Comparison of ENCODE assay signal across 8 cellular contexts in the genomic region with DNA sequence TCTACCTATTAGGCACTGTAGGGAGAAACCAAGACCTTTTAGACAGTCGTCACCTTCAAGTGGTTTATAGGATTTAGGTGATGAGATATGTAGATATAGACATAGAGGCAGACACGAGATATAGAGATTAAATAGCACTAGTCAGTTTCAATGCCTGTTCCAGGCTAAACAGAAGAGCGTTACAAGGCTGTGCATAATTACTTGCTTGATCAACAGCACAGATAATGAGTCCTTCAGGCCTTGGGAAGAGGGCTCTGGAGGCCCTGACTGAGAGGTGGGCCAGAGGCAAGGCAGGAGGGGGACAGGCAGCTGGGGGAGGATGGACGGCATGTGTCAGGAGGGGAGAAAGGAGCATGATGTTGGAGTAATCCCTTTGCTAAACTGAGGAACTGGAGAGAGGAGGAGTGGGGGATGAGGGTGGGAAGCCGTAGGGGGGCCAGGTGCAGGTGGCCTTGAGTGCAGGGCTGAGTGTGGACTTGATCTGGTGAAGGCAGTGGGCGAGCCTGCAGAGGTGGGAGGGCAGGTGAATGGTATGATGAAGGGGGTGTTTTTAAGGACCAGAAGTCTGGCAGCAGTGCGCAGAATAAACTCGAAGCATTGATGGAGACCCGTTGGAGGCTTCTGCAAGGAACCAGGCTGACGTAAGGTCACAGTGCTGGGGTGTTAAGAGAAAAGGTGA. TPM values are rescaled to one million over a fixed set of nuclear protein-coding genes. Genes with fewer than 3 reads are reported as not detected.
DNase-seq lines count a peak whose midpoint lies in the region; ATAC-seq, FAIRE-seq and TF ChIP-seq lines count a peak whose summit lies in the region.

No MANE protein-coding gene starts in this region.

- in situ Hi-C loops in K562 (cut with MboI), result no loop called here

- H3K9me3 ChIP-seq in right atrium auricular region (no peaks in the 10 kb centered on the region), K562 (replicated peaks; ENCODE audit: control insufficient read depth, insufficient read depth, low read depth, low read length) (no peaks in the 10 kb centered on the region), mucosa of stomach (ENCODE audit: control insufficient read depth, low read length) (no peaks in the 10 kb centered on the region), vagina (no peaks in the 10 kb centered on the region)

- DNase-seq in right atrium auricular region (ENCODE audit: low spot score) (no peak), left ventricle myocardium superior (no peak), K562 (ENCODE audit: extremely low read depth in 1 of 4, low spot score in 3 of 4) (no peak), vagina (ENCODE audit: extremely low spot score in 2 of 2) (no peak)

- H2AFZ ChIP-seq in K562 (ENCODE audit: low read depth, low read length), result peak overlapping the region; percentile 58

- intact Hi-C loops in left ventricle myocardium superior (cut with micrococcal nuclease), result loop anchor here (5.0 kb wide), 1 partner anchor 65 kb away; no protein-coding TSS in a partner anchor
- intact Hi-C loops in K562 (cut with micrococcal nuclease), result no loop called here
- intact Hi-C loops in vagina (cut with DNase I), result loop anchor here (5.0 kb wide), 1 partner anchor 65 kb away; no protein-coding TSS in a partner anchor

- POLR2A ChIA-PET in K562 (lab: Yijun Ruan, JAX), result interaction anchor here (0.5 to 1.9 kb wide), 4 partner anchors 22 to 65 kb away, joined by 3 to 6 read pairs (median 4); no protein-coding TSS in a partner anchor

- peak overlapping the region; percentile 12; the same call in 1 of the 2 replicates for H3K4me2 ChIP-seq in K562 (ENCODE audit: insufficient read depth, low read length)

- peak overlapping the region; percentile 95 to 100 for H3K27ac ChIP-seq in right atrium auricular region
- no peak overlapping the region for H3K27ac ChIP-seq in K562 (ENCODE audit: extremely low read depth, low read depth, low read length)
- H3K27ac ChIP-seq in vagina, result peak overlapping the region; percentile 97

- H3K27me3 ChIP-seq in right atrium auricular region, result no peaks in the 10 kb centered on the region
- H3K27me3 ChIP-seq in K562 (ENCODE audit: control insufficient read depth in 2 of 2, insufficient read depth in 2 of 2, low read length in 2 of 2), result no peaks in the 10 kb centered on the region
- H3K27me3 ChIP-seq in mucosa of stomach (ENCODE audit: control insufficient read depth, insufficient read depth, low read length), result no peaks in the 10 kb centered on the region
- H3K27me3 ChIP-seq in vagina, result no peaks in the 10 kb centered on the region

- TF ChIP-seq POLR2A in K562 (conservative IDR thresholded peaks at IDR 0.05) (no peak), vagina (IDR thresholded peaks at IDR 0.05) (no peak)

- no peak for FAIRE-seq in K562 (lab: Jason Lieb, UNC)

- H4K20me1 ChIP-seq in K562 (replicated peaks; ENCODE audit: control insufficient read depth, insufficient read depth, low read length), result no peaks in the 10 kb centered on the region

- CTCF ChIA-PET in K562 (lab: Yijun Ruan, JAX; ENCODE audit: low intra/inter-chr PET ratio), result interaction anchor here (0.6 kb wide), 1 partner anchor 11 kb away, joined by 3 read pairs; no protein-coding TSS in a partner anchor

- no peak for TF ChIP-seq CTCF in right atrium auricular region (IDR thresholded peaks at IDR 0.05)
- TF ChIP-seq CTCF in K562 (IDR thresholded peaks at IDR 0.05 in 2 of 3, conservative IDR thresholded peaks at IDR 0.05 in 1 of 3; ENCODE audit: insufficient read depth in 2 of 3, low read depth in 1 of 3, low read length in 3 of 3), result no peak; a peak in 1 of 6 replicates
- TF ChIP-seq CTCF in vagina (IDR thresholded peaks at IDR 0.05), result no peak

- H3K9me1 ChIP-seq in K562 (ENCODE audit: control insufficient read depth, insufficient read depth, low read length), result no peaks in the 10 kb centered on the region

- ATAC-seq in left ventricle myocardium superior, result no peak
- ATAC-seq in K562, result no peak; the same call in 2 of the 3 replicates
- no peak for ATAC-seq in HG02610 (IDR thresholded peaks at IDR 0.05; ENCODE audit: unreplicated experiment)
- no peak for ATAC-seq in HG03097 (IDR thresholded peaks at IDR 0.05; ENCODE audit: low FRiP score, unreplicated experiment)
- ATAC-seq in HG03571 (IDR thresholded peaks at IDR 0.05; ENCODE audit: unreplicated experiment), result no peak

- WGBS in K562 (ENCODE audit: insufficient coverage, low coverage, missing lambda C conversion rate), result 39% methylated on average over 10 of the region's 10 CpGs

- H3K9ac ChIP-seq in K562 (ENCODE audit: insufficient read depth in 1 of 2, low read depth in 2 of 2, low read length in 2 of 2) (no peak overlapping the region), mucosa of stomach (ENCODE audit: low read length) (peak overlapping the region; percentile 83)

- H3K36me3 ChIP-seq in right atrium auricular region, result no peaks in the 10 kb centered on the region
- no peaks in the 10 kb centered on the region for H3K36me3 ChIP-seq in K562 (ENCODE audit: control insufficient read depth, insufficient read depth, low read length)
- H3K36me3 ChIP-seq in mucosa of stomach (ENCODE audit: control insufficient read depth, insufficient read depth, low read length), result no peaks in the 10 kb centered on the region
- no peaks in the 10 kb centered on the region for H3K36me3 ChIP-seq in vagina

- H3K4me3 ChIP-seq in right atrium auricular region (peak overlapping the region in 1 of 2 donors; percentile 64), K562 (no peak overlapping the region), mucosa of stomach (ENCODE audit: low read length) (no peak overlapping the region), vagina (peak overlapping the region; percentile 55 to 77)

- no peak for TF ChIP-seq RAD21 in K562 (CRISPR knock-in tag; conservative IDR thresholded peaks at IDR 0.05 in 1 of 2, IDR thresholded peaks at IDR 0.05 in 1 of 2)

- H3K4me1 ChIP-seq in right atrium auricular region (peaks cover 0 to 71% of the 10 kb centered on the region in 2 donors), K562 (replicated peaks in 1 of 2; ENCODE audit: control insufficient read depth in 2 of 2, insufficient read depth in 2 of 2, low read length in 2 of 2) (peaks cover 26 to 31% of the 10 kb centered on the region in 2 experiments), mucosa of stomach (ENCODE audit: control insufficient read depth, insufficient read depth, low read length) (peaks cover 65% of the 10 kb centered on the region), vagina (peaks cover 70% of the 10 kb centered on the region)

- no TSS peak for BruUV-seq in K562 (replicated peaks; lab: Mats Ljungman, UMichigan)

- no peaks in the 10 kb centered on the region for H3K79me2 ChIP-seq in K562 (ENCODE audit: control insufficient read depth, insufficient read depth, low read length)

- no peak for TF ChIP-seq EP300 in K562 (IDR thresholded peaks at IDR 0.05; ENCODE audit: low read length)

TF ChIP-seq in K562, 482 proteins besides CTCF, POLR2A, EP300 and RAD21 (continues in another document):
- no peak for TF ChIP-seq SMARCA4 (IDR thresholded peaks at IDR 0.05)
- no peak for TF ChIP-seq LARP7 (IDR thresholded peaks at IDR 0.05)
- TF ChIP-seq HEY1 (CRISPR knock-in tag; IDR thresholded peaks at IDR 0.05; ENCODE audit: borderline replicate concordance), result no peak
- no peak for TF ChIP-seq POLR2B (IDR thresholded peaks at IDR 0.05; ENCODE audit: low read depth, partially characterized antibody)

RNA-seq across cellular contexts. Expression of a gene that starts 43.9 kb away (rescaled TPM):
- total RNA-seq in right atrium auricular region (1 to 10 TPM; 2.6 to 6.0 TPM), left ventricle myocardium superior (8.3 TPM), K562 (2014; rRNA removed) (21.3 and 32.6 TPM in 2 replicates), K562 (2014; rRNA removed; fragmentation: Illumina TruSeq; extraction: Trizol) (28.5 and 32.8 TPM in 2 replicates), K562 (2015; rRNA removed; fragmentation: Illumina TruSeq; extraction: Trizol) (33.6 and 33.9 TPM in 2 replicates), K562 (2021) (20.8 and 21.4 TPM in 2 replicates), vagina (31.9 TPM)
- total RNA-seq in K562 (2011; cell fraction: chromatin; rRNA removed; ENCODE audit: low replicate concordance), result 4.7 and 8.2 TPM in 2 replicates
- 3.4 and 5.2 TPM in 2 replicates for total RNA-seq in K562 (2011; cell fraction: nucleolus; rRNA removed)
- total RNA-seq in K562 (2011; cell fraction: nucleoplasm; rRNA removed), result 5.9 and 8.9 TPM in 2 replicates
- polyA plus RNA-seq in K562 (2011; rRNA removed) (38.5 and 53.7 TPM in 2 replicates), K562 (2014; fragmentation: Illumina TruSeq; extraction: Trizol) (35.2 and 37.0 TPM in 2 replicates), K562 (2014; fragmentation: Nextera tagmentation; extraction: Ambion mirVana) (10 to 100 TPM in 1 of 2 experiments, 1 to 10 TPM in 1; 8.3 to 12.4 TPM), K562 (2014; rRNA removed) (31.9 and 32.8 TPM in 2 replicates)
- 25.6 and 40.5 TPM in 2 replicates for polyA plus RNA-seq in K562 (2011; cell fraction: cytosol; rRNA removed)
- polyA plus RNA-seq in K562 (2011; cell fraction: nucleus; rRNA removed), result 21.0 and 23.6 TPM in 2 replicates
- 19.0 and 20.4 TPM in 2 replicates for polyA plus RNA-seq in K562 (2012)
- 12.0 and 19.2 TPM in 2 replicates for polyA minus RNA-seq in K562 (2011; rRNA and poly(A)+ RNA removed)
- polyA minus RNA-seq in K562 (2011; cell fraction: cytosol; rRNA and poly(A)+ RNA removed), result 3.4 and 18.2 TPM in 2 replicates
- 6.5 and 7.6 TPM in 2 replicates for polyA minus RNA-seq in K562 (2011; cell fraction: nucleus; rRNA and poly(A)+ RNA removed)

RNA-seq across cellular contexts. Expression of a gene that starts 50.9 kb away (rescaled TPM):
- 100 to 1,000 TPM in 1 of 2 donors, 10 to 100 TPM in 1; 67.6 to 105 TPM for total RNA-seq in right atrium auricular region
- 104 TPM for total RNA-seq in left ventricle myocardium superior
- total RNA-seq in K562 (2011; cell fraction: chromatin; rRNA removed; ENCODE audit: low replicate concordance), result 89.2 and 157 TPM in 2 replicates
- 72.6 and 88.1 TPM in 2 replicates for total RNA-seq in K562 (2011; cell fraction: nucleolus; rRNA removed)
- total RNA-seq in K562 (2011; cell fraction: nucleoplasm; rRNA removed), result 93.3 and 110 TPM in 2 replicates
- total RNA-seq in K562 (2014; rRNA removed), result 42.0 and 60.5 TPM in 2 replicates
- 46.6 and 47.7 TPM in 2 replicates for total RNA-seq in K562 (2014; rRNA removed; fragmentation: Illumina TruSeq; extraction: Trizol)
- total RNA-seq in K562 (2015; rRNA removed; fragmentation: Illumina TruSeq; extraction: Trizol), result 39.8 and 40.2 TPM in 2 replicates
- 93.7 and 108 TPM in 2 replicates for total RNA-seq in K562 (2021)
- polyA plus RNA-seq in K562 (2011; rRNA removed), result 87.2 and 94.7 TPM in 2 replicates
- 115 and 117 TPM in 2 replicates for polyA plus RNA-seq in K562 (2011; cell fraction: cytosol; rRNA removed)
- 128 and 133 TPM in 2 replicates for polyA plus RNA-seq in K562 (2011; cell fraction: nucleus; rRNA removed)
- 83.4 and 116 TPM in 2 replicates for polyA plus RNA-seq in K562 (2012)
- polyA plus RNA-seq in K562 (2014; fragmentation: Illumina TruSeq; extraction: Trizol), result 86.4 and 89.3 TPM in 2 replicates
- 10 to 100 TPM; 20.4 to 24.1 TPM for polyA plus RNA-seq in K562 (2014; fragmentation: Nextera tagmentation; extraction: Ambion mirVana)
- polyA plus RNA-seq in K562 (2014; rRNA removed), result 62.5 and 64.5 TPM in 2 replicates
- polyA minus RNA-seq in K562 (2011; rRNA and poly(A)+ RNA removed), result 102 and 145 TPM in 2 replicates
- polyA minus RNA-seq in K562 (2011; cell fraction: cytosol; rRNA and poly(A)+ RNA removed), result 85.8 and 88.5 TPM in 2 replicates
- 40.9 and 69.2 TPM in 2 replicates for polyA minus RNA-seq in K562 (2011; cell fraction: nucleus; rRNA and poly(A)+ RNA removed)
- total RNA-seq in vagina, result 108 TPM

Comparison
In these comparisons a context has a peak if more than half of its experiments do, and no peak if none do; other contexts are left out.
1. H3K4me3 ChIP-seq: peak in vagina (2 of 2); none in K562 (single experiment) and mucosa of stomach (single experiment).